ENCODE assay signal across 8 cellular contexts in the genomic region with DNA sequence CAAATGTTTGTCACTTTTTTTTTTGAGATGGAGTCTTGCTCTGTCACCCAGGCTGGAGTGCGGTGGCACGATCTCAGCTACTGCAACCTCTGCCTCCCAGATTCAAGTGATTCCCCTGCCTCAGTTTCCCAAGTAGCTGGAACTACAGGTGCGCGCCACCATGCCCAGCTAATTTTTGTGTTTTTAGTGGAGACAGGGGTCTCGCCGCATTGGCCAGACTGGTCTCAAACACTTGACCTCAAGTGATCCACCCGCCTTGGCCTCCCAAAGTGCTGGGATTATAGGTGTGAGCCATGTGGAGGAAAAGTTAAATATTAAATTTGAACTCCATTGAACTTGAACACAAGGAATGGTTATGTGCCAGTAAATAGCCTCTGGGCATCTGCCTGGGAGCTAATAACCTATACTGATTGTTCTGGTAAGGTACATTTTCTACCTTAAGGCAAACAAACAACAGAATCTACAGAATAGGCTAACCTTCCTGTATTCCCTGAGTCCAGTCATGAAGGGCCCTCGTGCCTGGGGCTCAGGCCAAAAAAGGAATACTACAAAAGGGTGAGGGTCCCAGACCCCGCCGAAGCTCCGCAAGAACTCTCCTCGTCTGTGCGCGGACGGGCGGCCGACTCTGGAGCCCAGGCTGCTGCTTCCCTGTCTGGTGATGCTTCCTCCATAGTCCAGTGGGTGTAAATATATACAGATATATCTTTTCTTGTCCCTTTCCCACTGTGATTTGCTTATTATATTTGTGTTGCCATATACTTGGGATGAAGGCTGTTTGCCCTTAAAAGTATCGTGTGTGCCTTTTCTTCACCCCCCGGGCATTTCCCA.
DNase-seq lines count a peak whose midpoint lies in the region; ATAC-seq lines count a peak whose summit lies in the region.

No MANE protein-coding gene starts in this region.

- peak overlapping the region; percentile 61 for H3K9ac ChIP-seq in SK-N-MC (ENCODE audit: insufficient read length)

- no peaks in the 10 kb centered on the region for H3K9me3 ChIP-seq in HAP-1
- H3K9me3 ChIP-seq in SK-N-MC (ENCODE audit: low read depth, low read length), result no peaks in the 10 kb centered on the region

- in situ Hi-C loops in HAP-1 (cut with MboI; ENCODE audit: low sequenced_read_pairs), result no loop called here

- DNase-seq in HAP-1 (ENCODE audit: low spot score in 2 of 2) (no peak), SK-N-MC (ENCODE audit: low read depth, low spot score) (no peak), Right ventricle myocardium superior (no peak), NOMO-1 treated with dmso at 0.1 percent for 144 hours (lab: John Stamatoyannopoulos, UW; ENCODE audit: unreplicated experiment) (no peak), GM19238 (ENCODE audit: insufficient read length, low spot score) (no peak)

- H3K4me1 ChIP-seq in HAP-1, result 0 out of 2 replicates have a peak, but pooled peaks cover 3% of the 10 kb centered on the region

- H3K36me3 ChIP-seq in HAP-1 (replicated peaks) (no peaks in the 10 kb centered on the region; the same call in 1 of the 2 replicates), SK-N-MC (ENCODE audit: insufficient read depth, low read length) (no peaks in the 10 kb centered on the region)

- H3K4me3 ChIP-seq in HAP-1 (peak overlapping the region; percentile 7), SK-N-MC (peak overlapping the region; percentile 86), skin epidermis (peak overlapping the region; percentile 15 to 41 (median 28))

- intact Hi-C loops in Right ventricle myocardium superior (cut with DNase I), result no loop called here

- H3K27me3 ChIP-seq in HAP-1 (ENCODE audit: low read depth), result peaks cover 2% of the 10 kb centered on the region

- ATAC-seq in Right ventricle myocardium superior (ENCODE audit: poor library complexity) (peak; percentile 68), HG03175 (IDR thresholded peaks at IDR 0.05; ENCODE audit: unreplicated experiment) (no peak), GM19397 (IDR thresholded peaks at IDR 0.05; ENCODE audit: unreplicated experiment) (no peak)

- H3K27ac ChIP-seq in SK-N-MC, result no peak overlapping the region
- peak overlapping the region in 19 of 21 experiments; percentile 5 to 87 (median 61) for H3K27ac ChIP-seq in skin epidermis

Comparison
In these comparisons a context has a peak if more than half of its experiments do, and no peak if none do; other contexts are left out.
1. H3K4me3 ChIP-seq: peak in every context shown above with its lines; median percentile 86 in SK-N-MC; 28 in skin epidermis; 7 in HAP-1.